8 cellular contexts compared by ENCODE assay signal in the genomic region with DNA sequence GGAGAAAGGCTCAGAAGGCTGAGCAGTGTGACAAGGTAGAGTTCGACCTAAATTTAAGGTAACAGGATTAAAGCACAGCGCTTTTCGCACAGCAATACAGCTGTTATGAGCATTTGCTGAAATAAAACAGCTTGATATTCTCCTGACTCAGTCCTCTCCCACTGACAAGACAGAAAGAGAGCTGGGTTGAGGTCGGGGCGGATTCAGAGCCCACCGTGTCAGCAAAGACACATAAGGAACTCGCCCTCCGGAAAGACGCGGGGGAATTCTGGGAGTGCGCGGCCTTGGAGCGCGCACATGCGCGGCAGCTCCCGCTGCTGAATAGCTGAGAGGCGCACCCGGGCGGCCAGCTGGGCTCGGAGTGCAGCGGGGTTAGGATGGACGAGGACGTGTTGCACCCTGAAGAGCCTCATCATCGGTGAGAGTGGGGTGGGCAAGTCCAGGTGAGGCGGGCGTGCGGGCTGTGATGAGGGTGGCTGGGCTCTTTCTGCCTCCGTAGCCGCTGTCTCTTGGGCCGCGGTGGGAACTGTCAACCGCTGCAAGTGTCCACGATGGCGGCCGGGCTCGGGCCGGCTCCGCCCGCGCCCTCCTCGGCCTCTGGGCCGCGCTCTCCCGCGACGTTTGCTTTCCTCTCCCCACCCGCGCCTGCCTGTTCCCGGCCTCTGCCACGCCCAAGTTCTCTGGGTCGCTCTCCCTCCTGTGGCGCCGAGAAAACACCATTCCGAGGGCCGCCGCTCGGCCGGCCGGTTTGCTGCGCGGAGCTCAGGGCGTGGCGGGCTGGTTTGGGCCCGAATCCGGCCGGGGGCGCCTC.
DNase-seq lines count a peak whose midpoint lies in the region; TF ChIP-seq lines count a peak whose summit lies in the region.

No MANE protein-coding gene starts in this region.

- no peak overlapping the region for H3K27ac Mint-ChIP-seq in nephron progenitor cell

- peaks cover 45% of the 10 kb centered on the region for H3K9me3 Mint-ChIP-seq in nephron progenitor cell

- no peaks in the 10 kb centered on the region for H3K4me1 Mint-ChIP-seq in nephron progenitor cell

- H3K4me3 Mint-ChIP-seq in nephron progenitor cell, result no peak overlapping the region

- H3K36me3 ChIP-seq in MG63, result peaks cover 6% of the 10 kb centered on the region; the same call in 1 of the 2 replicates

- TF ChIP-seq CTCF in GM10266 (IDR thresholded peaks at IDR 0.05; ENCODE audit: control insufficient read depth, insufficient read depth, low read depth, missing control alignments) (no peak), nephron progenitor cell (IDR thresholded peaks at IDR 0.05) (no peak)

- DNase-seq in GM10266 (ENCODE audit: extremely low spot score) (peak; percentile 66), HCEC 1CT (peak; percentile 40), MG63 (peak; percentile 79), T-helper 2 cell (peak; percentile 9 to 45 (median 12)), brain pericyte (ENCODE audit: low read depth, low spot score) (peak; percentile 26), iPS-NIHi7 (ENCODE audit: extremely low spot score) (peak; percentile 46), nephron progenitor cell (no peak)
- peak; percentile 68 for DNase-seq in stimulated activated CD4-positive, alpha-beta T cell treated with anti-CD3 and anti-CD28 coated beads, Interleukin-15, amount 100 ng/mL, for 24 hours

- peak overlapping the region; percentile 74 for H3K4me3 ChIP-seq in MG63

- H3K27me3 ChIP-seq in MG63, result no peaks in the 10 kb centered on the region

- H3K9me3 ChIP-seq in MG63, result peaks cover 2% of the 10 kb centered on the region

- H3K36me3 Mint-ChIP-seq in nephron progenitor cell (ENCODE audit: low read depth), result peaks cover 4% of the 10 kb centered on the region

- no peaks in the 10 kb centered on the region for H3K27me3 Mint-ChIP-seq in nephron progenitor cell (ENCODE audit: low read depth, poor library complexity)
